Comparison of ENCODE assay signal across 2 cellular contexts in the genomic region with DNA sequence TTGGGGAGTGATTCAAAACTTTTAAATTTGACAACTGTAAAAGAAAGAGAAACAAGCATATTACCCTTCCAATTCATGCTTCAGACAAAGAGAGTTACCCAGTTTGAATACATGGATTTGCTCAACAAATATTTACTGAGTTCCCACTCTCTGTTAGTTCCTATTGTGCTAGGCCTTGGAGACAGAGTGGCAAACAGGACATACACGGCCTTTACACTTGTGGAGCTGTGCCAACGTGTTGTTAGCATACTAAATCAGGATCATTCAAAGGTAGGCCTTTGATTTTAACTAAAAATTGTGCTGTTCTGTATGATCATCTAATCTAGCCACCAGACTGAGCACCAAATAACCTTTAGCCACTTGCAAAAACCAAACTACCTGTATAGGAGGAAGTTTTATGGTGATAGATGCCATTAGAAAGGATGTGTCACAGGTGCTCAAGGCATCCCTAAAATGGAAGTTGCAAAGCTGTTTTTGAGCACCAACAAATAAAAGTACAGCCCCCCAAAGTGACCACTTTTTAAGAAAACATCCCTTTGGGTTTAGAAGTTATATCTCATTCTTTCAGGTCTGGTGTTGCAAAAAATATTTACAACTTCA.
A peak's percentile ranks its signal among the peaks of the same experiment; 100 is the strongest.
TF ChIP-seq lines count a peak whose summit lies in the region.

No MANE protein-coding gene starts in this region.

TF ChIP-seq in IMR-90, 13 proteins besides CTCF, POLR2A, EP300 and RAD21 (continued from another document):
- TF ChIP-seq, protein P1, sequence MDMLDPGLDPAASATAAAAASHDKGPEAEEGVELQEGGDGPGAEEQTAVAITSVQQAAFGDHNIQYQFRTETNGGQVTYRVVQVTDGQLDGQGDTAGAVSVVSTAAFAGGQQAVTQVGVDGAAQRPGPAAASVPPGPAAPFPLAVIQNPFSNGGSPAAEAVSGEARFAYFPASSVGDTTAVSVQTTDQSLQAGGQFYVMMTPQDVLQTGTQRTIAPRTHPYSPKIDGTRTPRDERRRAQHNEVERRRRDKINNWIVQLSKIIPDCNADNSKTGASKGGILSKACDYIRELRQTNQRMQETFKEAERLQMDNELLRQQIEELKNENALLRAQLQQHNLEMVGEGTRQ (IDR thresholded peaks at IDR 0.05; ENCODE audit: low read depth, low read length): no peak

TF ChIP-seq in HepG2, 621 proteins besides CTCF, POLR2A, EP300 and RAD21 (continued from another document and continues in another):
- 0 out of 2 replicates have a peak, but pooled peaks have one; percentile 61 for TF ChIP-seq ARNT2 (CRISPR knock-in tag; IDR thresholded peaks at IDR 0.05; ENCODE audit: low read depth)
- TF ChIP-seq, protein P2, sequence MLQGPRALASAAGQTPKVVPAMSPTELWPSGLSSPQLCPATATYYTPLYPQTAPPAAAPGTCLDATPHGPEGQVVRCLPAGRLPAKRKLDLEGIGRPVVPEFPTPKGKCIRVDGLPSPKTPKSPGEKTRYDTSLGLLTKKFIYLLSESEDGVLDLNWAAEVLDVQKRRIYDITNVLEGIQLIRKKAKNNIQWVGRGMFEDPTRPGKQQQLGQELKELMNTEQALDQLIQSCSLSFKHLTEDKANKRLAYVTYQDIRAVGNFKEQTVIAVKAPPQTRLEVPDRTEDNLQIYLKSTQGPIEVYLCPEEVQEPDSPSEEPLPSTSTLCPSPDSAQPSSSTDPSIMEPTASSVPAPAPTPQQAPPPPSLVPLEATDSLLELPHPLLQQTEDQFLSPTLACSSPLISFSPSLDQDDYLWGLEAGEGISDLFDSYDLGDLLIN (CRISPR knock-in tag; IDR thresholded peaks at IDR 0.05; ENCODE audit: borderline replicate concordance): no peak
- TF ChIP-seq NFYC (CRISPR knock-in tag; IDR thresholded peaks at IDR 0.05): no peak
- no peak for TF ChIP-seq RARG (CRISPR knock-in tag; IDR thresholded peaks at IDR 0.05; ENCODE audit: low read depth)
- TF ChIP-seq ZNF703 (CRISPR knock-in tag; IDR thresholded peaks at IDR 0.05; ENCODE audit: borderline replicate concordance): no peak
- no peak for TF ChIP-seq CBX2 (IDR thresholded peaks at IDR 0.05; ENCODE audit: low read depth, low read length)
- TF ChIP-seq CBX2 (CRISPR knock-in tag; IDR thresholded peaks at IDR 0.05; ENCODE audit: low read depth): no peak
- no peak for TF ChIP-seq ZNF30 (CRISPR knock-in tag; IDR thresholded peaks at IDR 0.05)
- TF ChIP-seq ETV5 (CRISPR knock-in tag; IDR thresholded peaks at IDR 0.05; ENCODE audit: borderline replicate concordance): peak; percentile 88; the same call in 1 of the 2 replicates
- no peak for TF ChIP-seq ZNF333 (CRISPR knock-in tag; IDR thresholded peaks at IDR 0.05; ENCODE audit: borderline replicate concordance)
- TF ChIP-seq ZMYM4 (CRISPR knock-in tag; IDR thresholded peaks at IDR 0.05): peak; percentile 84
- peak; percentile 87 for TF ChIP-seq TCF7 (IDR thresholded peaks at IDR 0.05; ENCODE audit: low read depth)
- no peak for TF ChIP-seq MEIS1 (CRISPR knock-in tag; IDR thresholded peaks at IDR 0.05; ENCODE audit: borderline replicate concordance)
- TF ChIP-seq, protein P3, sequence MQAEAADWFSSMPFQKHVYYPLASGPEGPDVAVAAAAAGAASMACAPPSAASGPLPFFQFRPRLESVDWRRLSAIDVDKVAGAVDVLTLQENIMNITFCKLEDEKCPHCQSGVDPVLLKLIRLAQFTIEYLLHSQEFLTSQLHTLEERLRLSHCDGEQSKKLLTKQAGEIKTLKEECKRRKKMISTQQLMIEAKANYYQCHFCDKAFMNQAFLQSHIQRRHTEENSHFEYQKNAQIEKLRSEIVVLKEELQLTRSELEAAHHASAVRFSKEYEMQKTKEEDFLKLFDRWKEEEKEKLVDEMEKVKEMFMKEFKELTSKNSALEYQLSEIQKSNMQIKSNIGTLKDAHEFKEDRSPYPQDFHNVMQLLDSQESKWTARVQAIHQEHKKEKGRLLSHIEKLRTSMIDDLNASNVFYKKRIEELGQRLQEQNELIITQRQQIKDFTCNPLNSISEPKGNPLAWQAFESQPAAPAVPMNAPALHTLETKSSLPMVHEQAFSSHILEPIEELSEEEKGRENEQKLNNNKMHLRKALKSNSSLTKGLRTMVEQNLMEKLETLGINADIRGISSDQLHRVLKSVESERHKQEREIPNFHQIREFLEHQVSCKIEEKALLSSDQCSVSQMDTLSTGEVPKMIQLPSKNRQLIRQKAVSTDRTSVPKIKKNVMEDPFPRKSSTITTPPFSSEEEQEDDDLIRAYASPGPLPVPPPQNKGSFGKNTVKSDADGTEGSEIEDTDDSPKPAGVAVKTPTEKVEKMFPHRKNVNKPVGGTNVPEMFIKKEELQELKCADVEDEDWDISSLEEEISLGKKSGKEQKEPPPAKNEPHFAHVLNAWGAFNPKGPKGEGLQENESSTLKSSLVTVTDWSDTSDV (CRISPR knock-in tag; IDR thresholded peaks at IDR 0.05): no peak
- TF ChIP-seq ZBTB10 (CRISPR knock-in tag; IDR thresholded peaks at IDR 0.05; ENCODE audit: borderline replicate concordance): no peak
- TF ChIP-seq HIC2 (CRISPR knock-in tag; IDR thresholded peaks at IDR 0.05; ENCODE audit: low read depth): peak; percentile 68; the same call in 1 of the 2 replicates
- peak; percentile 63; the same call in 1 of the 2 replicates for TF ChIP-seq THRA (CRISPR knock-in tag; IDR thresholded peaks at IDR 0.05; ENCODE audit: borderline replicate concordance)
- TF ChIP-seq, protein P4, sequence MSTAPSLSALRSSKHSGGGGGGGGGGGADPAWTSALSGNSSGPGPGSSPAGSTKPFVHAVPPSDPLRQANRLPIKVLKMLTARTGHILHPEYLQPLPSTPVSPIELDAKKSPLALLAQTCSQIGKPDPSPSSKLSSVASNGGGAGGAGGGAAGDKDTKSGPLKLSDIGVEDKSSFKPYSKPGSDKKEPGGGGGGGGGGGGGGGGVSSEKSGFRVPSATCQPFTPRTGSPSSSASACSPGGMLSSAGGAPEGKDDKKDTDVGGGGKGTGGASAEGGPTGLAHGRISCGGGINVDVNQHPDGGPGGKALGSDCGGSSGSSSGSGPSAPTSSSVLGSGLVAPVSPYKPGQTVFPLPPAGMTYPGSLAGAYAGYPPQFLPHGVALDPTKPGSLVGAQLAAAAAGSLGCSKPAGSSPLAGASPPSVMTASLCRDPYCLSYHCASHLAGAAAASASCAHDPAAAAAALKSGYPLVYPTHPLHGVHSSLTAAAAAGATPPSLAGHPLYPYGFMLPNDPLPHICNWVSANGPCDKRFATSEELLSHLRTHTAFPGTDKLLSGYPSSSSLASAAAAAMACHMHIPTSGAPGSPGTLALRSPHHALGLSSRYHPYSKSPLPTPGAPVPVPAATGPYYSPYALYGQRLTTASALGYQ (CRISPR knock-in tag; IDR thresholded peaks at IDR 0.05): peak; percentile 80
- TF ChIP-seq RORA (CRISPR knock-in tag; IDR thresholded peaks at IDR 0.05): no peak
- no peak for TF ChIP-seq TEF (CRISPR knock-in tag; IDR thresholded peaks at IDR 0.05)
- TF ChIP-seq RBM39 (IDR thresholded peaks at IDR 0.05; ENCODE audit: low read depth, low read length, poor library complexity, severe bottlenecking): no peak
- TF ChIP-seq FOXK2 (IDR thresholded peaks at IDR 0.05): no peak
- 0 out of 2 replicates have a peak, but pooled peaks have one; percentile 49 for TF ChIP-seq DPF2 (CRISPR knock-in tag; IDR thresholded peaks at IDR 0.05; ENCODE audit: borderline replicate concordance, low read depth)
- no peak for TF ChIP-seq SNAPC4 (CRISPR knock-in tag; IDR thresholded peaks at IDR 0.05)
- TF ChIP-seq SUZ12 (IDR thresholded peaks at IDR 0.05; ENCODE audit: low read depth, low read length): no peak
- TF ChIP-seq TRIM22 (IDR thresholded peaks at IDR 0.05): no peak
- no peak for TF ChIP-seq ATAD3A (CRISPR knock-in tag; IDR thresholded peaks at IDR 0.05)
- TF ChIP-seq ZKSCAN5 (CRISPR knock-in tag; IDR thresholded peaks at IDR 0.05): no peak
- TF ChIP-seq ZKSCAN8 (CRISPR knock-in tag; IDR thresholded peaks at IDR 0.05; ENCODE audit: borderline replicate concordance): peak; percentile 79; the same call in 1 of the 2 replicates
- peak; percentile 87; the same call in 1 of the 2 replicates for TF ChIP-seq FOXJ3 (CRISPR knock-in tag; IDR thresholded peaks at IDR 0.05; ENCODE audit: borderline replicate concordance)
- no peak for TF ChIP-seq ZNF468 (CRISPR knock-in tag; IDR thresholded peaks at IDR 0.05)
- TF ChIP-seq EHMT2 (IDR thresholded peaks at IDR 0.05; ENCODE audit: borderline replicate concordance, low read depth, low read length): peak; percentile 66; the same call in 1 of the 2 replicates
- TF ChIP-seq HNRNPK (IDR thresholded peaks at IDR 0.05; ENCODE audit: low read depth, low read length, poor library complexity, severe bottlenecking): no peak
